8 cellular contexts compared by ENCODE assay signal in genomic region chr4:8191136-8191747, GRCh38. TPM values are rescaled to one million over a fixed set of nuclear protein-coding genes. Genes with fewer than 3 reads are reported as not detected.
DNase-seq lines count a peak whose midpoint lies in the region; ATAC-seq and TF ChIP-seq lines count a peak whose summit lies in the region.

No MANE protein-coding gene starts in this region.

- in situ Hi-C loops in GM13977 (cut with MboI; ENCODE audit: low pct_unique_long_range_greater_than_20kb, low sequenced_read_pairs, unreplicated experiment), result no loop called here

- H3K9me3 Mint-ChIP-seq in immature natural killer cell, result no peaks in the 10 kb centered on the region

- no peak for TF ChIP-seq CTCF in GM13977 (IDR thresholded peaks at IDR 0.05; ENCODE audit: extremely low read depth, insufficient read depth, missing control alignments)

- peak overlapping the region; percentile 14 to 44 (median 33) for H3K4me3 Mint-ChIP-seq in immature natural killer cell

- no peaks in the 10 kb centered on the region for H3K36me3 Mint-ChIP-seq in immature natural killer cell

- H3K27me3 Mint-ChIP-seq in immature natural killer cell (ENCODE audit: low read depth in 3 of 3), result peaks cover 2 to 3% (median 2%) of the 10 kb centered on the region in 3 donors

- DNase-seq in GM13977 (ENCODE audit: low spot score) (peak; percentile 78), amygdala (lab: John Stamatoyannopoulos, UW) (peak in 30 of 56 donors; percentile 21 to 82 (median 38)), immature natural killer cell (no peak), superior temporal gyrus (ENCODE audit: extremely low spot score) (peak; percentile 46), NCI-H748 treated with DMSO at 0.1 percent for 48 hours (lab: John Stamatoyannopoulos, UW) (no peak)
- DNase-seq in activated naive CD4-positive, alpha-beta T cell treated with anti-CD3 and anti-CD28 coated beads, Interleukin-2, amount 50 U/mL, for 16 hours, result no peak
- DNase-seq in activated CD4-positive, alpha-beta T cell treated with anti-CD3 and anti-CD28 coated beads, Interleukin-2, amount 50 U/mL, for 1 hour, result no peak

- peak overlapping the region in 1 of 6 donors; percentile 19 for H3K27ac Mint-ChIP-seq in immature natural killer cell

- peak; percentile 48 for ATAC-seq in HG03139 (IDR thresholded peaks at IDR 0.05; ENCODE audit: unreplicated experiment)

- peaks cover 18 to 24% of the 10 kb centered on the region in 2 donors for H3K4me1 Mint-ChIP-seq in immature natural killer cell

RNA-seq across cellular contexts. Expression of gene SH3TC1, which starts 7.8 kb away (rescaled TPM):
- polyA plus RNA-seq in immature natural killer cell, result 10 to 100 TPM in 1 of 3 donors, 1 to 10 TPM in 2; 3.4 to 18.1 (median 4.2) TPM

RNA-seq across cellular contexts. Expression of gene ABLIM2, which starts 32.6 kb away (rescaled TPM):
- polyA plus RNA-seq in immature natural killer cell, result 1 to 10 TPM in 1 of 3 donors, under 1 TPM in 2; 0.27 to 4.1 (median 0.43) TPM

Comparison
In these comparisons a context has a peak if more than half of its experiments do, and no peak if none do; other contexts are left out.
1. DNase-seq: peak in GM13977 (single experiment), amygdala (30 of 56) and superior temporal gyrus (single experiment); none in immature natural killer cell (0 of 3), activated naive CD4-positive, alpha-beta T cell treated with anti-CD3 and anti-CD28 coated beads, Interleukin-2, amount 50 U/mL, for 16 hours (single experiment), activated CD4-positive, alpha-beta T cell treated with anti-CD3 and anti-CD28 coated beads, Interleukin-2, amount 50 U/mL, for 1 hour (single experiment) and NCI-H748 treated with DMSO at 0.1 percent for 48 hours (single experiment).